8 cellular contexts compared by ENCODE assay signal in genomic region chr12:4609071-4609470, GRCh38. TPM values are rescaled to one million over a fixed set of nuclear protein-coding genes. Genes with fewer than 3 reads are reported as not detected.
"Had no signal": no experiment of that assay in that cellular context is flagged by ENCODE, and none has a peak within 500 bp of the region (broad histone marks: within the 10 kb centered on the region; RNA-seq: fewer than 3 reads in every experiment).

No MANE protein-coding gene starts in this region.

- H3K4me3 ChIP-seq: K562 had no signal

- H3K27ac ChIP-seq: HL-60 had no signal

- H3K27ac Mint-ChIP-seq: IgD-negative memory B cell had no signal

- ATAC-seq: HepG2, K562 had no signal

- DNase-seq: IMR-90, KBM-7, KG1 had no signal

- H3K9me3 Mint-ChIP-seq: IgD-negative memory B cell had no signal

- H3K27me3 Mint-ChIP-seq: IgD-negative memory B cell had no signal

RNA-seq across cellular contexts. Expression of gene AKAP3, which starts 39.8 kb away (rescaled TPM):
- total RNA-seq: HT-29 had no signal
